ENCODE assay signal across 15 cellular contexts in the genomic region with DNA sequence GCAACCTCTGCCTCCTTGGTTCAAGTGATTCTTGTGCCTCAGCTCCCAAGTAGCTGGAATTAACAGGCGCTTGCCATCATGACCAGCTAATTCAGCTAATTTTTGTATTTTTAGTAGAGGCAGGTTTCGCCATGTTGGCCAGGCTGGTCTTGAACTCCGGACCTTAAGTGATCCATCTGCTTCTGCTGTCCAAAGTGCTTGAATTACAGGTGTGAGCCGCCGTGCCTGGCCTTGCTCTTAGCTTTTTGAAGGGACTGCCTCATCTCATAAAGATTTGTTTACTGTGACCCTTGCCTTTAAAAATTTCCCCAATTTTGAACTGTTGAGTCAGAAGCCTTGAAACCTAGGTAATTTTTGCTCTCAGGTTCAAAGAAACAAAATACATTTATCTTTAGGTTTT. TPM values are rescaled to one million over a fixed set of nuclear protein-coding genes. Genes with fewer than 3 reads are reported as not detected.
DNase-seq lines count a peak whose midpoint lies in the region; ATAC-seq lines count a peak whose summit lies in the region.
"Had no signal": no experiment of that assay in that cellular context is flagged by ENCODE, and none has a peak within 500 bp of the region (broad histone marks: within the 10 kb centered on the region; RNA-seq: fewer than 3 reads in every experiment).

No MANE protein-coding gene starts in this region.

- no peaks in the 10 kb centered on the region for H3K9me3 ChIP-seq in CD4-positive, CD25-positive, alpha-beta regulatory T cell (ENCODE audit: control insufficient read depth in 2 of 2, low read length in 2 of 2)
- H3K9me3 ChIP-seq in neuronal stem cell (replicated peaks in 1 of 2; ENCODE audit: control insufficient read depth in 2 of 2, insufficient read depth in 1 of 2, low read depth in 1 of 2, low read length in 2 of 2), result peaks cover 0 to 11% of the 10 kb centered on the region in 2 donors

- H3K14ac ChIP-seq in neuronal stem cell (ENCODE audit: low read length), result no peak overlapping the region

- H3K4me3 ChIP-seq in CD4-positive, CD25-positive, alpha-beta regulatory T cell (ENCODE audit: low read depth, low read length), result no peak overlapping the region
- H3K4me3 ChIP-seq in neuronal stem cell (ENCODE audit: low read length in 2 of 2), result no peak overlapping the region
- H3K4me3 ChIP-seq: BLaER1, GM12878, GM23338 had no signal

- peaks cover 13% of the 10 kb centered on the region for H3K36me3 ChIP-seq in CD4-positive, CD25-positive, alpha-beta regulatory T cell (ENCODE audit: control insufficient read depth, insufficient read depth, low read length)
- H3K36me3 ChIP-seq in neuronal stem cell (replicated peaks in 1 of 2; ENCODE audit: control insufficient read depth in 2 of 2, insufficient read depth in 2 of 2, low read length in 2 of 2), result peaks cover 0 to 70% of the 10 kb centered on the region in 2 donors

- no peaks in the 10 kb centered on the region for H3K27me3 ChIP-seq in CD4-positive, CD25-positive, alpha-beta regulatory T cell (ENCODE audit: control insufficient read depth, insufficient read depth, low read length)
- H3K27me3 ChIP-seq in neuronal stem cell (ENCODE audit: control insufficient read depth in 3 of 3, insufficient read depth in 3 of 3, low read depth in 1 of 3, low read length in 3 of 3), result no peaks in the 10 kb centered on the region
- H3K27me3 ChIP-seq: BLaER1 had no signal

- POLR2A ChIA-PET in activated CD4-positive, alpha-beta T cell treated with anti-CD3 and anti-CD28 coated beads for 36 hours (lab: Charles Lee), result no interaction called here

- no peak overlapping the region for H2AK5ac ChIP-seq in neuronal stem cell (ENCODE audit: low read depth, low read length)

- no peak overlapping the region for H4K91ac ChIP-seq in neuronal stem cell (ENCODE audit: low read depth, low read length, poor library complexity)

- H3K9ac ChIP-seq in neuronal stem cell (ENCODE audit: low read depth, low read length, poor library complexity), result no peak overlapping the region
- H3K9ac ChIP-seq: BLaER1 had no signal

- no peak overlapping the region for H3K4me3 Mint-ChIP-seq in activated CD4-positive, alpha-beta T cell treated with anti-CD3 and anti-CD28 coated beads for 36 hours
- H3K4me3 Mint-ChIP-seq in CD4-positive, CD25-positive, alpha-beta regulatory T cell, result peak overlapping the region in 2 of 4 donors; percentile 38 to 56
- peak overlapping the region; percentile 56 for H3K4me3 Mint-ChIP-seq in activated T-helper 17 cell treated with anti-CD3 and anti-CD28 coated beads, Interleukin-2, amount 50 U/mL, for 72 hours
- H3K4me3 Mint-ChIP-seq: GM23338, H9 had no signal

- H3K4me2 ChIP-seq in neuronal stem cell (ENCODE audit: insufficient read depth, low read length, poor library complexity, severe bottlenecking), result no peak overlapping the region
- H3K4me2 ChIP-seq: BLaER1, GM23338 had no signal

- peaks cover 45% of the 10 kb centered on the region for H3K36me3 Mint-ChIP-seq in activated CD4-positive, alpha-beta T cell treated with anti-CD3 and anti-CD28 coated beads for 36 hours (ENCODE audit: low read depth)
- H3K36me3 Mint-ChIP-seq in CD4-positive, CD25-positive, alpha-beta regulatory T cell, result peaks cover 41% of the 10 kb centered on the region
- H3K36me3 Mint-ChIP-seq in activated T-helper 17 cell treated with anti-CD3 and anti-CD28 coated beads, Interleukin-2, amount 50 U/mL, for 72 hours (ENCODE audit: low read depth), result peaks cover 98% of the 10 kb centered on the region

- peaks cover 71% of the 10 kb centered on the region for H3K4me1 ChIP-seq in CD4-positive, CD25-positive, alpha-beta regulatory T cell (ENCODE audit: control insufficient read depth, insufficient read depth, low read length, poor library complexity, severe bottlenecking)
- H3K4me1 ChIP-seq in neuronal stem cell (ENCODE audit: control insufficient read depth in 2 of 2, insufficient read depth in 1 of 2, low read depth in 1 of 2, low read length in 2 of 2), result no peaks in the 10 kb centered on the region

- H2AFZ ChIP-seq in neuronal stem cell (ENCODE audit: low read length), result no peak overlapping the region
- H2AFZ ChIP-seq: GM23338 had no signal

- H3K18ac ChIP-seq in neuronal stem cell (ENCODE audit: low read length), result peak overlapping the region; percentile 71

- H3K27me3 Mint-ChIP-seq in activated CD4-positive, alpha-beta T cell treated with anti-CD3 and anti-CD28 coated beads for 36 hours, result no peaks in the 10 kb centered on the region
- H3K27me3 Mint-ChIP-seq in CD4-positive, CD25-positive, alpha-beta regulatory T cell, result no peaks in the 10 kb centered on the region
- H3K27me3 Mint-ChIP-seq in activated T-helper 17 cell treated with anti-CD3 and anti-CD28 coated beads, Interleukin-2, amount 50 U/mL, for 72 hours, result no peaks in the 10 kb centered on the region

- WGBS in neuronal stem cell (ENCODE audit: extremely low coverage in 2 of 2, insufficient read length in 2 of 2, insufficient replicate concordance in 1 of 2), 2 donors, result no CpG with 5 or more reads among the region's 5 CpGs

- intact Hi-C loops in activated CD4-positive, alpha-beta T cell treated with anti-CD3 and anti-CD28 coated beads for 36 hours (cut with DNase I, micrococcal nuclease), result no loop called here

- H2BK5ac ChIP-seq in neuronal stem cell (ENCODE audit: low read length), result no peak overlapping the region

- H2BK12ac ChIP-seq in neuronal stem cell (ENCODE audit: low read length), result no peak overlapping the region

- peaks cover 88% of the 10 kb centered on the region for H3K4me1 Mint-ChIP-seq in activated CD4-positive, alpha-beta T cell treated with anti-CD3 and anti-CD28 coated beads for 36 hours
- H3K4me1 Mint-ChIP-seq in CD4-positive, CD25-positive, alpha-beta regulatory T cell, result peaks cover 45 to 92% (median 74%) of the 10 kb centered on the region in 4 donors
- H3K4me1 Mint-ChIP-seq in activated T-helper 17 cell treated with anti-CD3 and anti-CD28 coated beads, Interleukin-2, amount 50 U/mL, for 72 hours, result peaks cover 69% of the 10 kb centered on the region

- H4K8ac ChIP-seq in neuronal stem cell (ENCODE audit: low read depth, low read length), result no peak overlapping the region

- H2BK15ac ChIP-seq in neuronal stem cell (ENCODE audit: low read length), result no peak overlapping the region

- no peak overlapping the region for H3K4ac ChIP-seq in neuronal stem cell (ENCODE audit: low read length)

- no peak overlapping the region for H3K23ac ChIP-seq in neuronal stem cell (ENCODE audit: low read depth, low read length, poor library complexity)

- H3K79me1 ChIP-seq in neuronal stem cell (ENCODE audit: low read depth, low read length), result peaks cover 2% of the 10 kb centered on the region

- DNase-seq in activated CD4-positive, alpha-beta T cell treated with anti-CD3 and anti-CD28 coated beads for 36 hours, result no peak
- no peak for DNase-seq in activated CD4-positive, alpha-beta T cell treated with anti-CD3 and anti-CD28 coated beads for 48 hours
- no peak for DNase-seq in CD4-positive, CD25-positive, alpha-beta regulatory T cell
- DNase-seq in neuronal stem cell (ENCODE audit: low spot score) (no peak), DMS79 (lab: John Stamatoyannopoulos, UW) (no peak), NCI-H2227 (lab: John Stamatoyannopoulos, UW; ENCODE audit: unreplicated experiment) (no peak), SW480 (ENCODE audit: low spot score) (no peak)
- DNase-seq: AML-193, Calu3, DMS 273 treated with DMSO at 0.1 percent for 48 hours, H9 had no signal

- CTCF ChIA-PET in activated CD4-positive, alpha-beta T cell treated with anti-CD3 and anti-CD28 coated beads for 36 hours (lab: Charles Lee), result interaction anchor here (0.6 to 1.9 kb wide), 5 partner anchors 18 to 304 kb away, joined by 4 to 7 read pairs (median 4); partner anchors contain the start of gene GPBP1

- H3K9me3 Mint-ChIP-seq in activated CD4-positive, alpha-beta T cell treated with anti-CD3 and anti-CD28 coated beads for 36 hours (ENCODE audit: low read depth), result no peaks in the 10 kb centered on the region
- H3K9me3 Mint-ChIP-seq in CD4-positive, CD25-positive, alpha-beta regulatory T cell, result peaks cover 0 to 3% (median 0%) of the 10 kb centered on the region in 7 donors
- H3K9me3 Mint-ChIP-seq in activated T-helper 17 cell treated with anti-CD3 and anti-CD28 coated beads, Interleukin-2, amount 50 U/mL, for 72 hours, result no peaks in the 10 kb centered on the region
- H3K9me3 Mint-ChIP-seq: GM23338, H9 had no signal

- H2BK120ac ChIP-seq in neuronal stem cell (ENCODE audit: low read depth, low read length), result no peak overlapping the region

- H3K27ac Mint-ChIP-seq in activated CD4-positive, alpha-beta T cell treated with anti-CD3 and anti-CD28 coated beads for 36 hours, result peak overlapping the region; percentile 19
- H3K27ac Mint-ChIP-seq in CD4-positive, CD25-positive, alpha-beta regulatory T cell, result peak overlapping the region in 1 of 3 donors; percentile 25
- no peak overlapping the region for H3K27ac Mint-ChIP-seq in activated T-helper 17 cell treated with anti-CD3 and anti-CD28 coated beads, Interleukin-2, amount 50 U/mL, for 72 hours
- H3K27ac Mint-ChIP-seq: GM23338, H9 had no signal

- peak overlapping the region; percentile 7 for H3K27ac ChIP-seq in CD4-positive, CD25-positive, alpha-beta regulatory T cell (ENCODE audit: insufficient read depth, low read length, poor library complexity, severe bottlenecking)
- H3K27ac ChIP-seq in neuronal stem cell (replicated peaks; ENCODE audit: low read length), result no peak overlapping the region
- H3K27ac ChIP-seq: BLaER1 had no signal

- no peak for ATAC-seq in activated CD4-positive, alpha-beta T cell treated with anti-CD3 and anti-CD28 coated beads for 36 hours
- no peak for ATAC-seq in CD4-positive, CD25-positive, alpha-beta regulatory T cell (ENCODE audit: low read depth in 2 of 2)
- ATAC-seq in activated T-helper 17 cell treated with anti-CD3 and anti-CD28 coated beads, Interleukin-2, amount 50 U/mL, for 72 hours (replicated peaks), result no peak
- ATAC-seq: GM12878, GM23338 had no signal

RNA-seq across cellular contexts. Expression of gene GPBP1, which starts 17.3 kb away (rescaled TPM):
- total RNA-seq in activated CD4-positive, alpha-beta T cell treated with anti-CD3 and anti-CD28 coated beads for 36 hours, result 100 to 1,000 TPM in 1 of 2 experiments, 10 to 100 TPM in 1; 91.8 to 116 TPM
- 171 TPM for total RNA-seq in CD4-positive, CD25-positive, alpha-beta regulatory T cell
- 100 to 1,000 TPM in 1 of 4 donors, 10 to 100 TPM in 3; 88.8 to 108 (median 98.2) TPM for polyA plus RNA-seq in CD4-positive, CD25-positive, alpha-beta regulatory T cell
- 100 to 1,000 TPM in 1 of 2 donors, 10 to 100 TPM in 1; 83.6 to 123 TPM for total RNA-seq in activated T-helper 17 cell treated with anti-CD3 and anti-CD28 coated beads, Interleukin-2, amount 50 U/mL, for 72 hours
- polyA plus RNA-seq in neuronal stem cell (2013, experiment 1 of 2), result 127 TPM
- 124 TPM for polyA plus RNA-seq in neuronal stem cell (2013, experiment 2 of 2)
